21 cellular contexts compared by ENCODE assay signal in the genomic region with DNA sequence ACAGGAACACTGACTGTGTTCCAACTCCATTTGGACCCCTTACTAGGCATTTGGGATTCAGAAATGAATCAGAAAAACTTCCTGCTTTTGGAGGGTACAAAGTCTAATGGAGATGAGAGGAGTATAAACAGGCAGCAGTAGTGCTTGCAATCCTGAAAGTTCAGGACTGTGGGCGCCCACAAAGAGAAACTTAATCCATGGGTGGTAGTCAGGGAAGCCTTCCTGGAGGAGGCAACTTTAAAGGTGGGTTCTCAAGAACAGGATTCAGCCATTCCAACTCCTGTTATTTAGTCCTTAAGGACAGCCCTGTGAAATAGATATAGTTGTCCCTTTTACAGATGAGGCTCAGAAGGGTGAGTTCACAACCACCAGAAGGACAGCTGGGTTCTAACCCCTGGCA. TPM values are rescaled to one million over a fixed set of nuclear protein-coding genes. Genes with fewer than 3 reads are reported as not detected.
A peak's percentile ranks its signal among the peaks of the same experiment; 100 is the strongest.
DNase-seq lines count a peak whose midpoint lies in the region; ATAC-seq, FAIRE-seq and TF ChIP-seq lines count a peak whose summit lies in the region.
"Had no signal": no experiment of that assay in that cellular context is flagged by ENCODE, and none has a peak within 500 bp of the region (broad histone marks: within the 10 kb centered on the region; RNA-seq: fewer than 3 reads in every experiment).

No MANE protein-coding gene starts in this region.

- peaks cover 13% of the 10 kb centered on the region for H4K20me1 ChIP-seq in neural progenitor cell (ENCODE audit: low read depth)

- TF ChIP-seq POLR2A in H54 (IDR thresholded peaks at IDR 0.05; ENCODE audit: low read depth, low read length) = no peak
- no peak for TF ChIP-seq POLR2A in Peyer's patch (IDR thresholded peaks at IDR 0.05)

- H3K4me3 ChIP-seq in neural progenitor cell (no peak overlapping the region), ascending aorta (no peak overlapping the region), Peyer's patch (no peak overlapping the region)
- H3K4me3 ChIP-seq: BLaER1 treated with 17β-estradiol and CSF1 and Interleukin-3, amounts not matched to agents 10 nM and 100 nM; SJSA1 had no signal

- H3K4me3 Mint-ChIP-seq in T-cell = peak overlapping the region in 1 of 3 donors; percentile 94
- peak overlapping the region; percentile 83 for H3K4me3 Mint-ChIP-seq in neural progenitor cell

- no peaks in the 10 kb centered on the region for H3K79me2 ChIP-seq in neural progenitor cell (ENCODE audit: low read depth)

- intact Hi-C loops in left colon (cut with DNase I, micrococcal nuclease) (no loop called here), ascending aorta (cut with DNase I) (loop anchor here (5.0 to 10.0 kb wide), 3 partner anchors 156 to 297 kb away; partner anchors contain the start of gene RSRP1)

- H3K4me1 Mint-ChIP-seq in T-cell = peaks cover 24 to 30% (median 26%) of the 10 kb centered on the region in 3 donors
- H3K4me1 Mint-ChIP-seq in neural progenitor cell = peaks cover 44% of the 10 kb centered on the region

- FAIRE-seq in H54 (lab: Jason Lieb, UNC) = no peak
- FAIRE-seq: D721Med, GM19239, H1, RCC 7860 had no signal

- no peak overlapping the region for H2AFZ ChIP-seq in neural progenitor cell (replicated peaks)

- H3K36me3 ChIP-seq in neural progenitor cell = no peaks in the 10 kb centered on the region
- H3K36me3 ChIP-seq in ascending aorta = no peaks in the 10 kb centered on the region
- H3K36me3 ChIP-seq in Peyer's patch = no peaks in the 10 kb centered on the region
- H3K36me3 ChIP-seq: BLaER1 treated with 17β-estradiol and CSF1 and Interleukin-3, amounts not matched to agents 10 nM and 100 nM had no signal

- H3K9me3 Mint-ChIP-seq in T-cell (no peaks in the 10 kb centered on the region), neural progenitor cell (no peaks in the 10 kb centered on the region)

- peaks cover 18% of the 10 kb centered on the region for H3F3A ChIP-seq in neural progenitor cell (ENCODE audit: low read depth)

- TF ChIP-seq CTCF in neural progenitor cell (IDR thresholded peaks at IDR 0.05) = no peak
- TF ChIP-seq CTCF in ascending aorta (IDR thresholded peaks at IDR 0.05) = no peak
- no peak for TF ChIP-seq CTCF in Peyer's patch (IDR thresholded peaks at IDR 0.05)

- no peak overlapping the region for H3K4me2 ChIP-seq in neural progenitor cell
- H3K4me2 ChIP-seq: BLaER1 treated with 17β-estradiol and CSF1 and Interleukin-3, amounts not matched to agents 10 nM and 100 nM had no signal

- ATAC-seq in T-cell (replicated peaks in 1 of 4) (no peak), left colon (peak; percentile 11)

- POLR2A ChIA-PET in T-cell (lab: Charles Lee) = no interaction called here

- CTCF ChIA-PET in T-cell (lab: Charles Lee) = no interaction called here

- H3K4me1 ChIP-seq in neural progenitor cell (peaks cover 12% of the 10 kb centered on the region), ascending aorta (peaks cover 9 to 19% of the 10 kb centered on the region in 2 donors), Peyer's patch (peaks cover 0 to 28% (median 7%) of the 10 kb centered on the region in 4 donors)

- DNase-seq in T-cell (no peak), left colon (no peak), neural progenitor cell (ENCODE audit: low spot score) (no peak), ascending aorta (ENCODE audit: low spot score in 2 of 2) (no peak), H54 (ENCODE audit: insufficient read length, low spot score) (no peak), Peyer's patch (no peak)
- DNase-seq in activated effector memory CD4-positive, alpha-beta T cell treated with Interleukin-2 at 50 U/mL for 16 hours = no peak
- DNase-seq: EL, GF-D8, Kasumi-1, NCI-H1694, NCI-H2081, NCI-H2171, NCI-H345, NCI-H524 treated with DMSO at 0.1 percent for 48 hours had no signal

- H3K27ac ChIP-seq in neural progenitor cell = no peak overlapping the region
- H3K27ac ChIP-seq in ascending aorta = no peak overlapping the region
- H3K27ac ChIP-seq in Peyer's patch = no peak overlapping the region
- H3K27ac ChIP-seq: BLaER1 treated with 17β-estradiol and CSF1 and Interleukin-3, amounts not matched to agents 10 nM and 100 nM; SJSA1 had no signal

- no peak overlapping the region for H3K9ac ChIP-seq in neural progenitor cell
- H3K9ac ChIP-seq: BLaER1 treated with 17β-estradiol and CSF1 and Interleukin-3, amounts not matched to agents 10 nM and 100 nM had no signal

- H3K27ac Mint-ChIP-seq in T-cell = peak overlapping the region; percentile 65 to 86
- peak overlapping the region; percentile 37 for H3K27ac Mint-ChIP-seq in neural progenitor cell

- peaks cover 2% of the 10 kb centered on the region for H3K36me3 Mint-ChIP-seq in T-cell
- H3K36me3 Mint-ChIP-seq in neural progenitor cell = no peaks in the 10 kb centered on the region

- H3K27me3 ChIP-seq in neural progenitor cell (peaks cover 27% of the 10 kb centered on the region), ascending aorta (no peaks in the 10 kb centered on the region), Peyer's patch (no peaks in the 10 kb centered on the region)
- H3K27me3 ChIP-seq: SJSA1 had no signal

- H3K9me3 ChIP-seq in neural progenitor cell (ENCODE audit: low read depth) = no peaks in the 10 kb centered on the region
- H3K9me3 ChIP-seq in ascending aorta = no peaks in the 10 kb centered on the region
- H3K9me3 ChIP-seq in Peyer's patch = no peaks in the 10 kb centered on the region
- H3K9me3 ChIP-seq: BLaER1 treated with 17β-estradiol and CSF1 and Interleukin-3, amounts not matched to agents 10 nM and 100 nM had no signal

- no peaks in the 10 kb centered on the region for H3K27me3 Mint-ChIP-seq in T-cell
- peaks cover 24% of the 10 kb centered on the region for H3K27me3 Mint-ChIP-seq in neural progenitor cell (ENCODE audit: insufficient read depth, low read depth)

RNA-seq across cellular contexts. Expression of gene LDLRAP1, which starts 2.0 kb away (rescaled TPM):
- total RNA-seq in T-cell (100 to 1,000 TPM; 143 to 298 (median 222) TPM), left colon (10 to 100 TPM; 37.7 to 40.2 TPM), neural progenitor cell (ENCODE audit: low replicate concordance) (6.5 and 8.6 TPM in 2 replicates), ascending aorta (75.4 TPM), Peyer's patch (10 to 100 TPM; 20.1 to 24.5 (median 22.7) TPM)
